23 cellular contexts compared by ENCODE assay signal in the genomic region with DNA sequence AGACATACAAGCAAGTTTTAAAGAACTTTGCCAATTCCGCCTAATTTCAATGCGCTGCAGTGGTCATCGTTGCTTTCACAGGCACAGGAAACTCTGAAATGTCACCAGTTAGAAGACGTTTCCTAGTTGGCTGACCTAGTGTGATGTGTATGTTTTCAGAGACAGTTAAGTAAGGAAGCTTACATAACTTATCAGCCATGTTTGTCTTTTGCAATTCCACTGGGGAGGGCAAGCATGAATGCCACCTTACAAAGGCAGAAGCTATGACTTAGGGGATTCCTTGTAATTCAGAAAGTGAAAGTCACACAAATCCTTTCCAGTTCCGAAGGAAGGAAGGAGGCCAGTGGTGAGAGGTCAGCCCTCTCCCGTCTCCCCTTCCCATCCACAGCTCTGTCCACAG. TPM values are rescaled to one million over a fixed set of nuclear protein-coding genes. Genes with fewer than 3 reads are reported as not detected.
DNase-seq lines count a peak whose midpoint lies in the region; ATAC-seq and TF ChIP-seq lines count a peak whose summit lies in the region.
"Had no signal": no experiment of that assay in that cellular context is flagged by ENCODE, and none has a peak within 500 bp of the region (broad histone marks: within the 10 kb centered on the region; RNA-seq: fewer than 3 reads in every experiment).

No MANE protein-coding gene starts in this region.

- no peaks in the 10 kb centered on the region for H3K79me2 ChIP-seq in MM.1S (ENCODE audit: low read length)
- no peaks in the 10 kb centered on the region for H3K79me2 ChIP-seq in Karpas-422 (ENCODE audit: low read length)

- no peak overlapping the region for H3K27ac Mint-ChIP-seq in naive thymus-derived CD4-positive, alpha-beta T cell
- H3K27ac Mint-ChIP-seq: T-helper 17 cell had no signal

- intact Hi-C loops in naive thymus-derived CD4-positive, alpha-beta T cell (cut with micrococcal nuclease), result no loop called here

- peaks cover 8% of the 10 kb centered on the region; the same call in 1 of the 2 replicates for H3K27me3 ChIP-seq in MM.1S (replicated peaks; ENCODE audit: insufficient read depth, low read length)
- H3K27me3 ChIP-seq in naive thymus-derived CD4-positive, alpha-beta T cell (ENCODE audit: control insufficient read depth in 2 of 2, insufficient read depth in 2 of 2, low read length in 2 of 2), result no peaks in the 10 kb centered on the region
- no peaks in the 10 kb centered on the region for H3K27me3 ChIP-seq in Karpas-422 (ENCODE audit: low read length)

- TF ChIP-seq CTCF in MM.1S (IDR thresholded peaks at IDR 0.05; ENCODE audit: low read length), result no peak

- H3K9me3 Mint-ChIP-seq in naive thymus-derived CD4-positive, alpha-beta T cell, result peaks cover 0 to 7% (median 0%) of the 10 kb centered on the region in 11 donors

- H3K9me3 ChIP-seq in MM.1S (replicated peaks; ENCODE audit: insufficient read depth, low read length) (no peaks in the 10 kb centered on the region), Karpas-422 (ENCODE audit: low read length) (no peaks in the 10 kb centered on the region)
- no peaks in the 10 kb centered on the region for H3K9me3 ChIP-seq in naive thymus-derived CD4-positive, alpha-beta T cell (ENCODE audit: control insufficient read depth in 2 of 3, low read length in 3 of 3)

- H3K4me1 Mint-ChIP-seq in naive thymus-derived CD4-positive, alpha-beta T cell, result no peaks in the 10 kb centered on the region
- H3K4me1 Mint-ChIP-seq: T-helper 17 cell had no signal

- ATAC-seq in naive thymus-derived CD4-positive, alpha-beta T cell, result peak; percentile 46
- ATAC-seq in activated CD4-positive, CD25-positive, alpha-beta regulatory T cell treated with anti-CD3 and anti-CD28 coated beads, Interleukin-2, amount 50 U/mL, for 24 hours, result no peak
- ATAC-seq: T-helper 17 cell had no signal

- H2AFZ ChIP-seq in MM.1S (ENCODE audit: low read length) (no peak overlapping the region), Karpas-422 (ENCODE audit: low read length) (no peak overlapping the region)

- H3K4me3 ChIP-seq in MM.1S (ENCODE audit: low read length) (no peak overlapping the region), Karpas-422 (ENCODE audit: low read length) (no peak overlapping the region)
- H3K4me3 ChIP-seq in naive thymus-derived CD4-positive, alpha-beta T cell (ENCODE audit: low read length), result no peak overlapping the region

- H3K4me3 Mint-ChIP-seq in naive thymus-derived CD4-positive, alpha-beta T cell, result no peak overlapping the region
- H3K4me3 Mint-ChIP-seq: T-helper 17 cell had no signal

- peaks cover 8% of the 10 kb centered on the region; the same call in 1 of the 2 replicates for H3F3A ChIP-seq in MM.1S (ENCODE audit: insufficient read depth, low read length)

- peaks cover 22% of the 10 kb centered on the region for H3K4me1 ChIP-seq in MM.1S (ENCODE audit: low read length)
- no peaks in the 10 kb centered on the region for H3K4me1 ChIP-seq in naive thymus-derived CD4-positive, alpha-beta T cell (ENCODE audit: control insufficient read depth in 2 of 2, insufficient read depth in 2 of 2, low read length in 2 of 2)
- H3K4me1 ChIP-seq in Karpas-422 (ENCODE audit: low read length), result no peaks in the 10 kb centered on the region

- H3K9me2 ChIP-seq in MM.1S (replicated peaks; ENCODE audit: insufficient read depth, low read length) (no peaks in the 10 kb centered on the region), Karpas-422 (replicated peaks; ENCODE audit: insufficient read depth, low read length) (no peaks in the 10 kb centered on the region)

- POLR2A ChIA-PET in naive thymus-derived CD4-positive, alpha-beta T cell (lab: Charles Lee), result no interaction called here

- no peaks in the 10 kb centered on the region for H3K36me3 ChIP-seq in MM.1S (replicated peaks; ENCODE audit: insufficient read depth, low read length)
- H3K36me3 ChIP-seq in naive thymus-derived CD4-positive, alpha-beta T cell (ENCODE audit: control insufficient read depth in 2 of 3, insufficient read depth in 3 of 3, low read length in 3 of 3), result no peaks in the 10 kb centered on the region
- H3K36me3 ChIP-seq in Karpas-422 (ENCODE audit: insufficient read depth, low read length), result no peaks in the 10 kb centered on the region

- peaks cover 0 to 54% (median 9%) of the 10 kb centered on the region in 5 donors for H3K27me3 Mint-ChIP-seq in naive thymus-derived CD4-positive, alpha-beta T cell

- CTCF ChIA-PET in naive thymus-derived CD4-positive, alpha-beta T cell (lab: Charles Lee), result no interaction called here

- DNase-seq in Ammon's horn (ENCODE audit: low spot score) (peak; percentile 12), MM.1S (no peak), RPMI7951 (ENCODE audit: low read depth) (peak; percentile 6), Karpas-422 (no peak), cerebellar cortex (ENCODE audit: low spot score) (no peak), NCI-H510A treated with DMSO at 0.1 percent for 48 hours (lab: John Stamatoyannopoulos, UW) (no peak)
- DNase-seq in naive thymus-derived CD4-positive, alpha-beta T cell, result no peak
- DNase-seq: DMS 273 treated with DMSO at 0.1 percent for 48 hours, GF-D8, GOT3, KG1, NCI-H1417, NCI-H187 treated with DMSO at 0.1 percent for 48 hours, NCI-H2171, NCI-H446, NCI-H82, RPMI8226, SIG-M5, T-helper 17 cell had no signal

- H3K36me3 Mint-ChIP-seq in naive thymus-derived CD4-positive, alpha-beta T cell, result no peaks in the 10 kb centered on the region

- H3K4me2 ChIP-seq in MM.1S (ENCODE audit: low read depth, low read length), result peak overlapping the region; percentile 18; the same call in 1 of the 2 replicates
- no peak overlapping the region for H3K4me2 ChIP-seq in Karpas-422 (ENCODE audit: low read depth, low read length, poor library complexity, severe bottlenecking)

- H3K27ac ChIP-seq in MM.1S (ENCODE audit: low read length) (no peak overlapping the region), Karpas-422 (ENCODE audit: low read length) (no peak overlapping the region)
- H3K27ac ChIP-seq in naive thymus-derived CD4-positive, alpha-beta T cell (ENCODE audit: low read depth, low read length), result no peak overlapping the region

- no peaks in the 10 kb centered on the region for H4K20me1 ChIP-seq in MM.1S (ENCODE audit: insufficient read depth, low read length)
- H4K20me1 ChIP-seq in Karpas-422 (ENCODE audit: insufficient read depth, low read depth, low read length), result no peaks in the 10 kb centered on the region

- H3K9ac ChIP-seq in MM.1S (ENCODE audit: low read length) (no peak overlapping the region), Karpas-422 (ENCODE audit: low read length) (no peak overlapping the region)

RNA-seq across cellular contexts. Expression of a gene that starts 15.0 kb away (rescaled TPM):
- not detected in 2 replicates for total RNA-seq in RPMI7951 (2014; rRNA removed; shearing (Covaris generic))
- not detected for total RNA-seq in naive thymus-derived CD4-positive, alpha-beta T cell
- not detected for polyA plus RNA-seq in naive thymus-derived CD4-positive, alpha-beta T cell
- not detected in 2 replicates for total RNA-seq in Karpas-422 (2014; rRNA removed; shearing (Covaris generic); ENCODE audit: low replicate concordance)
- total RNA-seq: A172, M059J, OCI-LY7, T-helper 17 cell had no signal

Comparison
In these comparisons a context has a peak if more than half of its experiments do, and no peak if none do; other contexts are left out.
1. DNase-seq: peak in Ammon's horn (single experiment) and RPMI7951 (single experiment); none in MM.1S (single experiment), naive thymus-derived CD4-positive, alpha-beta T cell (0 of 9), Karpas-422 (single experiment), cerebellar cortex (single experiment) and NCI-H510A treated with DMSO at 0.1 percent for 48 hours (single experiment).